8 cellular contexts compared by ENCODE assay signal in the genomic region with DNA sequence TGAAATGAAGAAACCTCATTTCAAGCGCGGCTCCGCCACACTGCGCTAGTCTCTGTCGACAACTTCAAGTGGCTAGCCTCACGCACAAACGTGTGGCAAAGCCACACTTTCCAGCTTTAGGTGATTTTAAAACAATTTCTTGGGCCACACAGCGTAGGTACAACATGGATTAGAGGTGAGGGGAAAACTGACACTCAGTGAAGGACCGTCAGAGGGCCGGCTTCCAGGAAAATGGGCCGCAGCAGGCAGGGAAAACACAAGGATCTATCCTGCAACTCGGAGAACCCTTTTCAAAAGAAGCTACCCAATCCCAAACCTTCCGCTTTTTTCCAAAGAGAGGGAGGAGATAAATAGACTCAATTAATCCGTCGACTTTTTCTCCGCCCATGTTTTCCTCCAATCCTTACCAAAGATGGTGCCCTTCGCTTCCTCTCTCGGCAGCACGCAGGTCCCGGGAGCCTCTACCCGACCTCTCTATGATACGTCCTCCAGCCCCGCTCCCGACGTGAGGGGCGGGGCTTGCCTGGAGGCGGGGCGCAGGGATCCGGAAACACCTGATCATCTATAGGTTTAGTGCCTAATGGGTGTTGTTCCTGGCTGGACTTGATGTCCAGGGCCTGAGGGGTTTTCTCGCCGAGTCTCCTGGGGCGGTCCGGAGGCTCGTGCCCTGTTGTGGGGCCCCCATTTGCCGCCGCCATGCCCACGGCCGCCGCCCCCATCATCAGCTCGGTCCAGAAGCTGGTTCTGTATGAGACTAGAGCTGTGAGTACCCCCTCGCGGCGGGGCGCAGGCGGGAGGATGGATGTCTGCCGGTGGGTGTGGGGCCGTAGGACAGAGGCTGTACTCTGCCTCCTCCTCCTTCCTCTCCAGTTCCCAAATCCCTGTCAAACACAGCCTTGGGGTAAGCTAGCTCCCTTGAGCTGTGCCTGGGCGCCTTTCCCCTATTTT. TPM values are rescaled to one million over a fixed set of nuclear protein-coding genes. Genes with fewer than 3 reads are reported as not detected.
DNase-seq lines count a peak whose midpoint lies in the region; ATAC-seq, FAIRE-seq and TF ChIP-seq lines count a peak whose summit lies in the region.

TSS of gene AK9 (minus strand) at position 463 of the 948 bp plus-strand sequence. CDS start 15,457 bp downstream, outside the sequence.
TSS of gene FIG4 (plus strand) at position 557 of the 948 bp plus-strand sequence. CDS start at position 697, 140 bp downstream.

- FAIRE-seq in kidney (lab: Jason Lieb, UNC) = peak; percentile 87

- H3K4me3 ChIP-seq in AG10803 (ENCODE audit: low read length) (peak within 1 kb of the TSS; percentile 81), kidney (ENCODE audit: low read length in 2 of 2) (peak within 1 kb of the TSS; percentile 97 to 100)

- intact Hi-C loops in kidney (cut with DNase I) = no loop called here

- peak; percentile 96 for ATAC-seq in GM19025 (IDR thresholded peaks at IDR 0.05; ENCODE audit: low read depth, unreplicated experiment)
- ATAC-seq in HG03342 (IDR thresholded peaks at IDR 0.05; ENCODE audit: unreplicated experiment) = peak; percentile 94
- ATAC-seq in activated CD4-positive, CD25-positive, alpha-beta regulatory T cell treated with anti-CD3 and anti-CD28 coated beads, Interleukin-2, amount 50 U/mL, for 24 hours = peak; percentile 98

- H3K9me3 ChIP-seq in kidney (ENCODE audit: control insufficient read depth in 1 of 2, low read length in 2 of 2) = no peaks in the 10 kb centered on the region

- peak within 1 kb of the TSS; percentile 73 to 87 for H3K27ac ChIP-seq in kidney (ENCODE audit: low read depth in 2 of 2, low read length in 2 of 2)

- peak within 1 kb of the TSS; percentile 91 to 98 for H3K9ac ChIP-seq in kidney (ENCODE audit: low read length in 2 of 2)

- TF ChIP-seq CTCF in AG10803 (conservative IDR thresholded peaks at IDR 0.05; ENCODE audit: low read length) (peak; percentile 36), kidney (IDR thresholded peaks at IDR 0.05; ENCODE audit: borderline replicate concordance, extremely low read depth, insufficient read depth) (no peak)

- H3K4me1 ChIP-seq in kidney (ENCODE audit: control insufficient read depth in 1 of 2, insufficient read depth in 1 of 2, low read depth in 1 of 2, low read length in 2 of 2) = peaks cover 0 to 6% of the 10 kb centered on the region in 2 donors

- H3K36me3 ChIP-seq in kidney (ENCODE audit: control insufficient read depth in 1 of 2, insufficient read depth in 2 of 2, low read length in 2 of 2) = no peaks in the 10 kb centered on the region

- DNase-seq in AG10803 (ENCODE audit: low read depth) (peak; percentile 89), NCI-H345 treated with DMSO at 0.1 percent for 48 hours (lab: John Stamatoyannopoulos, UW; ENCODE audit: unreplicated experiment) (peak; percentile 97), cerebellar nuclear complex (lab: John Stamatoyannopoulos, UW) (peak; percentile 64 to 97), kidney (peak; percentile 96)
- peak; percentile 96 for DNase-seq in stimulated activated CD4-positive, alpha-beta T cell treated with anti-CD3 and anti-CD28 coated beads, Interleukin-15, amount 100 ng/mL, for 24 hours

RNA-seq across cellular contexts. Expression of gene AK9, which starts in this region (rescaled TPM):
- 10.9 TPM for total RNA-seq in kidney
- 4.6 TPM for polyA plus RNA-seq in kidney (ENCODE audit: insufficient read depth, low read depth, low replicate concordance)

RNA-seq across cellular contexts. Expression of gene FIG4, which starts in this region (rescaled TPM):
- 17.8 TPM for total RNA-seq in kidney
- 13.1 TPM for polyA plus RNA-seq in kidney (ENCODE audit: insufficient read depth, low read depth, low replicate concordance)

Comparison
In these comparisons a context has a peak if more than half of its experiments do, and no peak if none do; other contexts are left out.
1. Peak in every context shown above with its lines: DNase-seq, ATAC-seq, H3K4me3 ChIP-seq and H3K27ac ChIP-seq.